ENCODE assay signal across 18 cellular contexts in the genomic region with DNA sequence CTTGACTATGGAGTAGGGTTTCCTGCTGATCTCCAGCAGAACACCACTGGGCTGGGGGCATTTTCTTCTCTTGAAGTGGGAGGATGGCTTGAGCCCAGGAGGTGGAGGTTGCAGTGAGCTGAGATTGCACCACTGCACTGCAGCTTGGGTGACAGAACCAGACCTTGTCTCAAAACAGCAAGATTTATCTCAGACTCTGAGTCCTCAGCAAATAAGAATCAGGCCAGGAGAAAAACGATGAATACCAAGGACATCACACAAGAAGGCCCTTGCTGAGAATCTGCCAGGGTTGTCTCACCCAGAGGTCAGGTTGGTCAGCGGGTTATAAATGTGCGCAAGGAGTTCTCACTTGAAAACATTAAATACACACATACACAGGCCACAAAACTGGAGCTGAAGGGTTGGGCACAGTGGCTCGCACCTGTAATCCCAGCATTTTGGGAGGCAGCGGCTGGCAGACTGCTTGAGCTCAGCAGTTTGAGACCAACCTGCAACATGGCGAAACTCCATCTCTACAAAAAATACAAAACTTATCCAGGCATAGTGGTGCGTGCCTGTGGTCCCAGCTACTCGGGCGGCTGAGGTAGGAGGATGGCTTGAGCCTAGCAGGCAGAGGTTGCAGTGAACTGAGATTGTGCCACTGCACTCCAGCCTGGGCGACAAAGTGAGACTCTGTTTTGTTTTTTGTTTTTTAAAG. TPM values are rescaled to one million over a fixed set of nuclear protein-coding genes. Genes with fewer than 3 reads are reported as not detected.
DNase-seq lines count a peak whose midpoint lies in the region; ATAC-seq, FAIRE-seq and TF ChIP-seq lines count a peak whose summit lies in the region.
"Had no signal": no experiment of that assay in that cellular context is flagged by ENCODE, and none has a peak within 500 bp of the region (broad histone marks: within the 10 kb centered on the region; RNA-seq: fewer than 3 reads in every experiment).

No MANE protein-coding gene starts in this region.

- intact Hi-C loops in heart left ventricle (cut with DNase I), result no loop called here
- intact Hi-C loops in left cardiac atrium (cut with DNase I), result no loop called here
- intact Hi-C loops in kidney (cut with DNase I), result no loop called here
- intact Hi-C loops in testis (cut with DNase I; ENCODE audit: low total_unique reads), result loop anchor here (10.0 kb wide), 1 partner anchor 178 kb away; no protein-coding TSS in a partner anchor

- H3K27ac ChIP-seq in heart left ventricle (peak overlapping the region in 10 of 12 donors; percentile 24 to 99 (median 92)), kidney (ENCODE audit: low read depth in 2 of 2, low read length in 2 of 2) (no peak overlapping the region), testis (peak overlapping the region; percentile 87 to 90)
- H3K27ac ChIP-seq: PC-9 had no signal

- 83 to 87% (median 85%) methylated on average over 10 of the region's 10 CpGs for WGBS in heart left ventricle, 4 donors
- 66 to 82% methylated on average over 10 of the region's 10 CpGs for WGBS in testis, 2 donors

- FAIRE-seq in kidney (lab: Jason Lieb, UNC), result no peak
- FAIRE-seq: D721Med, H54 had no signal

- TF ChIP-seq CTCF in heart left ventricle (IDR thresholded peaks at IDR 0.05) (no peak), chondrocyte (IDR thresholded peaks at IDR 0.05) (no peak), kidney (IDR thresholded peaks at IDR 0.05; ENCODE audit: borderline replicate concordance, extremely low read depth, insufficient read depth) (no peak), testis (IDR thresholded peaks at IDR 0.05) (no peak)

- no peaks in the 10 kb centered on the region for H3K9me3 Mint-ChIP-seq in chondrocyte (ENCODE audit: low read depth)
- H3K9me3 Mint-ChIP-seq in T-helper 2 cell treated with Interferon-gamma antibody and Interleukin-4, amounts not matched to agents 5 μg/mL and 100 μg/mL, for 36 hours, result no peaks in the 10 kb centered on the region
- H3K9me3 Mint-ChIP-seq: CD8-positive, alpha-beta memory T cell; IgD-negative memory B cell had no signal

- ATAC-seq in heart left ventricle (no peak), left cardiac atrium (no peak), HG03175 (IDR thresholded peaks at IDR 0.05; ENCODE audit: unreplicated experiment) (no peak)

- H3K4me3 Mint-ChIP-seq in chondrocyte (ENCODE audit: unreplicated experiment), result no peak overlapping the region
- no peak overlapping the region for H3K4me3 Mint-ChIP-seq in T-helper 2 cell treated with Interferon-gamma antibody and Interleukin-4, amounts not matched to agents 5 μg/mL and 100 μg/mL, for 36 hours
- H3K4me3 Mint-ChIP-seq: CD8-positive, alpha-beta memory T cell; IgD-negative memory B cell had no signal

- H3K9ac ChIP-seq in kidney (ENCODE audit: low read length in 2 of 2), result no peak overlapping the region

- H3K27me3 ChIP-seq in heart left ventricle (no peaks in the 10 kb centered on the region), testis (no peaks in the 10 kb centered on the region)

- no peak for TF ChIP-seq POLR2A in heart left ventricle (IDR thresholded peaks at IDR 0.05)
- no peak for TF ChIP-seq POLR2A in testis (IDR thresholded peaks at IDR 0.05)

- H3K4me3 ChIP-seq in heart left ventricle, result no peak overlapping the region
- no peak overlapping the region for H3K4me3 ChIP-seq in kidney (ENCODE audit: low read length in 2 of 2)
- H3K4me3 ChIP-seq in testis, result no peak overlapping the region
- H3K4me3 ChIP-seq: PC-9 had no signal

- peak overlapping the region; percentile 41 for H3K27ac Mint-ChIP-seq in chondrocyte (ENCODE audit: unreplicated experiment)
- no peak overlapping the region for H3K27ac Mint-ChIP-seq in T-helper 2 cell treated with Interferon-gamma antibody and Interleukin-4, amounts not matched to agents 5 μg/mL and 100 μg/mL, for 36 hours

- DNase-seq in heart left ventricle (peak in 1 of 5 donors; percentile 22), left cardiac atrium (no peak), chondrocyte (ENCODE audit: low spot score) (no peak), kidney (peak; percentile 35), testis (peak; percentile 54)
- no peak for DNase-seq in T-helper 2 cell treated with Interferon-gamma antibody and Interleukin-4, amounts not matched to agents 5 μg/mL and 100 μg/mL, for 36 hours (ENCODE audit: low spot score)
- no peak for DNase-seq in activated naive CD4-positive, alpha-beta T cell (lab: John Stamatoyannopoulos, UW)
- DNase-seq: CD8-positive, alpha-beta memory T cell; DMS79; NCI-H1417; NCI-H1930; NCI-H2171 treated with DMSO at 0.1 percent for 48 hours; NCI-H510A; PC-9 had no signal

- H3K9me3 ChIP-seq in heart left ventricle (no peaks in the 10 kb centered on the region), kidney (ENCODE audit: control insufficient read depth in 1 of 2, low read length in 2 of 2) (no peaks in the 10 kb centered on the region), testis (no peaks in the 10 kb centered on the region)

- H3K27me3 Mint-ChIP-seq in chondrocyte (ENCODE audit: low read depth), result no peaks in the 10 kb centered on the region
- H3K27me3 Mint-ChIP-seq in T-helper 2 cell treated with Interferon-gamma antibody and Interleukin-4, amounts not matched to agents 5 μg/mL and 100 μg/mL, for 36 hours (ENCODE audit: low read depth), result no peaks in the 10 kb centered on the region
- H3K27me3 Mint-ChIP-seq: CD8-positive, alpha-beta memory T cell; IgD-negative memory B cell had no signal

- H3K4me1 Mint-ChIP-seq in chondrocyte (ENCODE audit: low read depth), result peaks cover 71% of the 10 kb centered on the region
- H3K4me1 Mint-ChIP-seq in T-helper 2 cell treated with Interferon-gamma antibody and Interleukin-4, amounts not matched to agents 5 μg/mL and 100 μg/mL, for 36 hours (ENCODE audit: low read depth), result no peaks in the 10 kb centered on the region

- no peaks in the 10 kb centered on the region for H3K36me3 Mint-ChIP-seq in chondrocyte (ENCODE audit: low read depth)
- H3K36me3 Mint-ChIP-seq in T-helper 2 cell treated with Interferon-gamma antibody and Interleukin-4, amounts not matched to agents 5 μg/mL and 100 μg/mL, for 36 hours (ENCODE audit: low read depth), result no peaks in the 10 kb centered on the region
- H3K36me3 Mint-ChIP-seq: IgD-negative memory B cell had no signal

- H3K4me1 ChIP-seq in heart left ventricle, result peaks cover 15 to 92% (median 67%) of the 10 kb centered on the region in 12 donors
- peaks cover 0 to 11% of the 10 kb centered on the region in 2 donors for H3K4me1 ChIP-seq in kidney (ENCODE audit: control insufficient read depth in 1 of 2, insufficient read depth in 1 of 2, low read depth in 1 of 2, low read length in 2 of 2)
- H3K4me1 ChIP-seq in testis, result peaks cover 75% of the 10 kb centered on the region

- H3K36me3 ChIP-seq in heart left ventricle, result peaks cover 0 to 6% (median 0%) of the 10 kb centered on the region in 9 donors
- H3K36me3 ChIP-seq in kidney (ENCODE audit: control insufficient read depth in 1 of 2, insufficient read depth in 2 of 2, low read length in 2 of 2), result no peaks in the 10 kb centered on the region
- no peaks in the 10 kb centered on the region for H3K36me3 ChIP-seq in testis (ENCODE audit: low read depth, missing control alignments)

RNA-seq across cellular contexts. Expression of a gene that starts 7.7 kb away (rescaled TPM):
- total RNA-seq in heart left ventricle (100 to 1,000 TPM; 270 to 539 (median 466) TPM), left cardiac atrium (100 to 1,000 TPM; 394 to 506 TPM), chondrocyte (141 to 200 TPM (median 197 TPM) in 3 replicates), kidney (130 TPM), testis (100 to 1,000 TPM; 217 to 272 TPM)
- polyA plus RNA-seq in heart left ventricle (100 to 1,000 TPM; 240 to 245 TPM), kidney (ENCODE audit: insufficient read depth, low read depth, low replicate concordance) (72.4 TPM), testis (ENCODE audit: insufficient read depth, low read depth, low replicate concordance) (253 TPM)

RNA-seq across cellular contexts. Expression of a gene that starts 23.3 kb away (rescaled TPM):
- total RNA-seq in heart left ventricle, result 10 to 100 TPM; 32.4 to 67.0 (median 39.1) TPM
- 10 to 100 TPM; 30.1 to 75.6 TPM for polyA plus RNA-seq in heart left ventricle
- 10 to 100 TPM; 44.9 to 55.3 TPM for total RNA-seq in left cardiac atrium
- total RNA-seq in chondrocyte, result 22.4 to 27.2 TPM (median 25.0 TPM) in 3 replicates
- total RNA-seq in kidney, result 23.6 TPM
- polyA plus RNA-seq in kidney (ENCODE audit: insufficient read depth, low read depth, low replicate concordance), result 34.3 TPM
- 10 to 100 TPM; 31.7 to 40.5 TPM for total RNA-seq in testis
- 44.6 TPM for polyA plus RNA-seq in testis (ENCODE audit: insufficient read depth, low read depth, low replicate concordance)

RNA-seq across cellular contexts. Expression of a gene that starts 23.6 kb away (rescaled TPM):
- total RNA-seq in heart left ventricle (10 to 100 TPM; 22.1 to 33.7 (median 24.0) TPM), left cardiac atrium (10 to 100 TPM; 22.0 to 25.7 TPM), chondrocyte (24.3 to 28.4 TPM (median 27.0 TPM) in 3 replicates), kidney (38.2 TPM), testis (10 to 100 TPM; 37.5 to 45.3 TPM)
- polyA plus RNA-seq in heart left ventricle (10 to 100 TPM; 23.8 to 26.4 TPM), kidney (ENCODE audit: insufficient read depth, low read depth, low replicate concordance) (53.0 TPM), testis (ENCODE audit: insufficient read depth, low read depth, low replicate concordance) (122 TPM)

RNA-seq across cellular contexts. Expression of a gene that starts 34.0 kb away (rescaled TPM):
- total RNA-seq in heart left ventricle, result 100 to 1,000 TPM in 3 of 9 donors, 10 to 100 TPM in 6; 67.0 to 155 (median 79.5) TPM
- polyA plus RNA-seq in heart left ventricle, result 10 to 100 TPM; 69.1 to 88.6 TPM
- 100 to 1,000 TPM in 1 of 2 donors, 10 to 100 TPM in 1; 78.1 to 108 TPM for total RNA-seq in left cardiac atrium
- total RNA-seq in chondrocyte, result 94.4 to 183 TPM (median 95.2 TPM) in 3 replicates
- total RNA-seq in kidney, result 155 TPM
- 129 TPM for polyA plus RNA-seq in kidney (ENCODE audit: insufficient read depth, low read depth, low replicate concordance)
- total RNA-seq in testis, result 100 to 1,000 TPM; 365 to 461 TPM
- polyA plus RNA-seq in testis (ENCODE audit: insufficient read depth, low read depth, low replicate concordance), result 196 TPM

RNA-seq across cellular contexts. Expression of a gene that starts 34.8 kb away (rescaled TPM):
- 10 to 100 TPM; 20.6 to 36.5 (median 27.9) TPM for total RNA-seq in heart left ventricle
- 10 to 100 TPM; 14.3 to 14.7 TPM for polyA plus RNA-seq in heart left ventricle
- total RNA-seq in left cardiac atrium, result 10 to 100 TPM; 23.0 to 28.0 TPM
- total RNA-seq in chondrocyte, result 30.3 to 33.6 TPM (median 31.1 TPM) in 3 replicates
- 22.6 TPM for total RNA-seq in kidney
- polyA plus RNA-seq in kidney (ENCODE audit: insufficient read depth, low read depth, low replicate concordance), result 12.5 TPM
- total RNA-seq in testis, result 100 to 1,000 TPM in 1 of 2 donors, 10 to 100 TPM in 1; 51.7 to 102 TPM
- 38.5 TPM for polyA plus RNA-seq in testis (ENCODE audit: insufficient read depth, low read depth, low replicate concordance)

Comparison
In these comparisons a context has a peak if more than half of its experiments do, and no peak if none do; other contexts are left out.
1. DNase-seq: peak in kidney (single experiment) and testis (single experiment); none in left cardiac atrium (single experiment), chondrocyte (single experiment), T-helper 2 cell treated with Interferon-gamma antibody and Interleukin-4, amounts not matched to agents 5 μg/mL and 100 μg/mL, for 36 hours (single experiment) and activated naive CD4-positive, alpha-beta T cell (0 of 4).
2. H3K27ac ChIP-seq: peak in heart left ventricle (10 of 12) and testis (2 of 2); none in kidney (0 of 2).